8 cellular contexts compared by ENCODE assay signal in genomic region chr10:27157150-27157549, GRCh38. TPM values are rescaled to one million over a fixed set of nuclear protein-coding genes. Genes with fewer than 3 reads are reported as not detected.
DNase-seq lines count a peak whose midpoint lies in the region; ATAC-seq and TF ChIP-seq lines count a peak whose summit lies in the region.

No MANE protein-coding gene starts in this region.

- H3K4me1 Mint-ChIP-seq in activated CD4-positive, alpha-beta memory T cell treated with anti-CD3 and anti-CD28 coated beads, Interleukin-2, amount 10 ng/mL, durations not matched to agents 7 days and 5 days, result peaks cover 34% of the 10 kb centered on the region
- H3K4me1 Mint-ChIP-seq in glutamatergic neuron (ENCODE audit: low read depth, unreplicated experiment), result peaks cover 13% of the 10 kb centered on the region

- ATAC-seq in GM18870 (IDR thresholded peaks at IDR 0.05; ENCODE audit: unreplicated experiment), result no peak

- peak overlapping the region; percentile 100 for H3K27ac Mint-ChIP-seq in activated CD4-positive, alpha-beta memory T cell treated with anti-CD3 and anti-CD28 coated beads, Interleukin-2, amount 10 ng/mL, durations not matched to agents 7 days and 5 days
- peak overlapping the region; percentile 91 for H3K27ac Mint-ChIP-seq in glutamatergic neuron (ENCODE audit: unreplicated experiment)

- no peaks in the 10 kb centered on the region for H3K9me3 Mint-ChIP-seq in activated CD4-positive, alpha-beta memory T cell treated with anti-CD3 and anti-CD28 coated beads, Interleukin-2, amount 10 ng/mL, durations not matched to agents 7 days and 5 days
- peaks cover 13% of the 10 kb centered on the region for H3K9me3 Mint-ChIP-seq in glutamatergic neuron (ENCODE audit: unreplicated experiment)

- TF ChIP-seq POLR2A in tibial nerve (IDR thresholded peaks at IDR 0.05), result no peak

- in situ Hi-C loops in HAP-1 (cut with MboI; ENCODE audit: low sequenced_read_pairs), result no loop called here

- TF ChIP-seq CTCF in glutamatergic neuron (IDR thresholded peaks at IDR 0.05; ENCODE audit: partially characterized antibody, unreplicated experiment), result no peak
- TF ChIP-seq CTCF in tibial nerve (IDR thresholded peaks at IDR 0.05), result no peak

- no peaks in the 10 kb centered on the region for H3K27me3 Mint-ChIP-seq in activated CD4-positive, alpha-beta memory T cell treated with anti-CD3 and anti-CD28 coated beads, Interleukin-2, amount 10 ng/mL, durations not matched to agents 7 days and 5 days
- peaks cover 16% of the 10 kb centered on the region for H3K27me3 Mint-ChIP-seq in glutamatergic neuron (ENCODE audit: unreplicated experiment)

- H3K27ac ChIP-seq in BLaER1, result peak overlapping the region; percentile 7; the same call in 1 of the 2 replicates
- H3K27ac ChIP-seq in tibial nerve, result no peak overlapping the region

- peaks cover 37% of the 10 kb centered on the region for H4K20me1 ChIP-seq in BLaER1

- 64 to 66% methylated on average over 2 of the region's 2 CpGs for WGBS in tibial nerve, 2 donors

- H3K4me3 Mint-ChIP-seq in activated CD4-positive, alpha-beta memory T cell treated with anti-CD3 and anti-CD28 coated beads, Interleukin-2, amount 10 ng/mL, durations not matched to agents 7 days and 5 days, result peak overlapping the region; percentile 92
- H3K4me3 Mint-ChIP-seq in glutamatergic neuron (ENCODE audit: unreplicated experiment), result peak overlapping the region; percentile 85

- CTCF ChIA-PET in activated CD4-positive, alpha-beta memory T cell treated with anti-CD3 and anti-CD28 coated beads, Interleukin-2, amount 10 ng/mL, durations not matched to agents 7 days and 5 days (lab: Charles Lee), result interaction anchor here (0.6 to 2.1 kb wide), 4 partner anchors 28 to 1203 kb away, joined by 3 to 7 read pairs (median 4); no protein-coding TSS in a partner anchor

- H3K27me3 ChIP-seq in BLaER1 (no peaks in the 10 kb centered on the region), HAP-1 (ENCODE audit: low read depth) (no peaks in the 10 kb centered on the region), tibial nerve (no peaks in the 10 kb centered on the region)

- H3K9me3 ChIP-seq in BLaER1 (no peaks in the 10 kb centered on the region), HAP-1 (no peaks in the 10 kb centered on the region; the same call in 1 of the 2 replicates), tibial nerve (no peaks in the 10 kb centered on the region)

- H3K4me3 ChIP-seq in BLaER1 (peak overlapping the region; percentile 88), HAP-1 (peak overlapping the region; percentile 93), tibial nerve (no peak overlapping the region)

- H3K4me2 ChIP-seq in BLaER1, result peak overlapping the region; percentile 90

- TF ChIP-seq EP300 in tibial nerve (IDR thresholded peaks at IDR 0.05), result no peak

- POLR2A ChIA-PET in activated CD4-positive, alpha-beta memory T cell treated with anti-CD3 and anti-CD28 coated beads, Interleukin-2, amount 10 ng/mL, durations not matched to agents 7 days and 5 days (lab: Charles Lee), result interaction anchor here (1.3 to 5.6 kb wide), 5 partner anchors 14 to 86 kb away, joined by 5 to 80 read pairs (median 8); no protein-coding TSS in a partner anchor

- peaks cover 68% of the 10 kb centered on the region for H3K36me3 Mint-ChIP-seq in activated CD4-positive, alpha-beta memory T cell treated with anti-CD3 and anti-CD28 coated beads, Interleukin-2, amount 10 ng/mL, durations not matched to agents 7 days and 5 days (ENCODE audit: low read depth)
- peaks cover 5% of the 10 kb centered on the region for H3K36me3 Mint-ChIP-seq in glutamatergic neuron (ENCODE audit: unreplicated experiment)

- H3K4me1 ChIP-seq in BLaER1 (peaks cover 34% of the 10 kb centered on the region), HAP-1 (peaks cover 12% of the 10 kb centered on the region), tibial nerve (peaks cover 4 to 36% (median 19%) of the 10 kb centered on the region in 4 donors)

- intact Hi-C loops in head of caudate nucleus (cut with DNase I), result no loop called here

- peak overlapping the region; percentile 93; the same call in 1 of the 2 replicates for H3K9ac ChIP-seq in BLaER1

- H3K36me3 ChIP-seq in BLaER1 (peaks cover 43% of the 10 kb centered on the region), HAP-1 (replicated peaks) (peaks cover 43% of the 10 kb centered on the region), tibial nerve (peaks cover 0 to 36% (median 0%) of the 10 kb centered on the region in 3 donors)

- peak in 1 of 2 experiments; percentile 42 for DNase-seq in HAP-1 (ENCODE audit: low spot score in 2 of 2)
- DNase-seq in activated CD4-positive, alpha-beta memory T cell treated with anti-CD3 and anti-CD28 coated beads, Interleukin-2, amount 10 ng/mL, durations not matched to agents 7 days and 5 days, result no peak
- DNase-seq in glutamatergic neuron, result no peak
- DNase-seq in HK-2 (ENCODE audit: unreplicated experiment), result no peak
- no peak for DNase-seq in tibial nerve (ENCODE audit: low spot score in 2 of 2)
- DNase-seq in head of caudate nucleus, result no peak

RNA-seq across cellular contexts. Expression of gene MASTL, which starts 2.0 kb away (rescaled TPM):
- 10 to 100 TPM; 38.0 to 40.1 TPM for total RNA-seq in activated CD4-positive, alpha-beta memory T cell treated with anti-CD3 and anti-CD28 coated beads, Interleukin-2, amount 10 ng/mL, durations not matched to agents 7 days and 5 days
- total RNA-seq in glutamatergic neuron (ENCODE audit: unreplicated experiment) (10.9 TPM), tibial nerve (10 to 100 TPM in 2 of 4 donors, 1 to 10 TPM in 2; 4.0 to 12.4 (median 10.1) TPM)

RNA-seq across cellular contexts. Expression of gene YME1L1, which starts 3.0 kb away (rescaled TPM):
- 100 to 1,000 TPM; 122 to 131 TPM for total RNA-seq in activated CD4-positive, alpha-beta memory T cell treated with anti-CD3 and anti-CD28 coated beads, Interleukin-2, amount 10 ng/mL, durations not matched to agents 7 days and 5 days
- total RNA-seq in glutamatergic neuron (ENCODE audit: unreplicated experiment) (106 TPM), tibial nerve (10 to 100 TPM; 44.1 to 53.0 (median 48.9) TPM)

RNA-seq across cellular contexts. Expression of gene ANKRD26, which starts 56.9 kb away (rescaled TPM):
- total RNA-seq in activated CD4-positive, alpha-beta memory T cell treated with anti-CD3 and anti-CD28 coated beads, Interleukin-2, amount 10 ng/mL, durations not matched to agents 7 days and 5 days, result 1 to 10 TPM; 5.2 to 6.1 TPM
- 17.0 TPM for total RNA-seq in glutamatergic neuron (ENCODE audit: unreplicated experiment)
- total RNA-seq in tibial nerve, result 10 to 100 TPM; 10.7 to 24.3 (median 12.8) TPM

Comparison
In these comparisons a context has a peak if more than half of its experiments do, and no peak if none do; other contexts are left out.
1. H3K4me3 ChIP-seq: peak in BLaER1 (single experiment) and HAP-1 (single experiment); none in tibial nerve (0 of 4).